In genomic region chr5:158422653-158423505, GRCh38 we compare ENCODE assay signal across 14 cellular contexts.
"Had no signal": no experiment of that assay in that cellular context is flagged by ENCODE, and none has a peak within 500 bp of the region (broad histone marks: within the 10 kb centered on the region; RNA-seq: fewer than 3 reads in every experiment).

No MANE protein-coding gene starts in this region.

- H3K27ac ChIP-seq: foreskin keratinocyte, transverse colon had no signal

- H3K4me3 ChIP-seq: lung, psoas muscle, skin epidermis, transverse colon had no signal

- H3K27me3 Mint-ChIP-seq: activated naive CD8-positive, alpha-beta T cell; stimulated activated naive CD8-positive, alpha-beta T cell treated with anti-CD3 and anti-CD28 coated beads, Interleukin-15, amount 100 ng/mL, for 72 hours had no signal

- H3K9me3 ChIP-seq: psoas muscle, transverse colon had no signal

- H3K4me3 Mint-ChIP-seq: activated naive CD8-positive, alpha-beta T cell; activated T-cell treated with anti-CD3 and anti-CD28 coated beads, Interleukin-2, amount 50 U/mL, for 4 hours; natural killer cell treated with Interleukin-12 subunit alpha and Interleukin-12 subunit beta and Interleukin-15 and Interleukin-18, amount 100 ng/mL, for 72 hours; stimulated activated naive CD8-positive, alpha-beta T cell treated with anti-CD3 and anti-CD28 coated beads, Interleukin-15, amount 100 ng/mL, for 72 hours had no signal

- H3K36me3 Mint-ChIP-seq: activated naive CD8-positive, alpha-beta T cell had no signal

- H3K4me1 Mint-ChIP-seq: stimulated activated naive CD8-positive, alpha-beta T cell treated with anti-CD3 and anti-CD28 coated beads, Interleukin-15, amount 100 ng/mL, for 72 hours had no signal

- H3K27me3 ChIP-seq: foreskin keratinocyte, transverse colon had no signal

- H3K4me1 ChIP-seq: foreskin keratinocyte, psoas muscle, transverse colon had no signal

- H3K36me3 ChIP-seq: transverse colon had no signal

- DNase-seq: activated CD4-positive, alpha-beta T cell treated with anti-CD3 and anti-CD28 coated beads, Interleukin-2, amount 50 U/mL, for 48 hours; activated CD4-positive, CD25-positive, alpha-beta regulatory T cell treated with anti-CD3 and anti-CD28 coated beads, Interleukin-2, amount 50 U/mL, for 72 hours; activated gamma-delta T cell; activated T-cell treated with anti-CD3 and anti-CD28 coated beads, Interleukin-2, amount 50 U/mL, for 4 hours; foreskin keratinocyte; stimulated activated CD4-positive, alpha-beta T cell treated with anti-CD3 and anti-CD28 coated beads, Interleukin-4, amount 100 ng/mL, for 4 hours; stimulated activated naive CD8-positive, alpha-beta T cell treated with anti-CD3 and anti-CD28 coated beads, Interleukin-15, amount 100 ng/mL, for 72 hours; T-helper 9 cell; transverse colon had no signal

- H3K27ac Mint-ChIP-seq: activated naive CD8-positive, alpha-beta T cell; natural killer cell treated with Interleukin-12 subunit alpha and Interleukin-12 subunit beta and Interleukin-15 and Interleukin-18, amount 100 ng/mL, for 72 hours had no signal

- H3K9me3 Mint-ChIP-seq: activated T-cell treated with anti-CD3 and anti-CD28 coated beads, Interleukin-2, amount 50 U/mL, for 4 hours had no signal
